17 cellular contexts compared by ENCODE assay signal in the genomic region with DNA sequence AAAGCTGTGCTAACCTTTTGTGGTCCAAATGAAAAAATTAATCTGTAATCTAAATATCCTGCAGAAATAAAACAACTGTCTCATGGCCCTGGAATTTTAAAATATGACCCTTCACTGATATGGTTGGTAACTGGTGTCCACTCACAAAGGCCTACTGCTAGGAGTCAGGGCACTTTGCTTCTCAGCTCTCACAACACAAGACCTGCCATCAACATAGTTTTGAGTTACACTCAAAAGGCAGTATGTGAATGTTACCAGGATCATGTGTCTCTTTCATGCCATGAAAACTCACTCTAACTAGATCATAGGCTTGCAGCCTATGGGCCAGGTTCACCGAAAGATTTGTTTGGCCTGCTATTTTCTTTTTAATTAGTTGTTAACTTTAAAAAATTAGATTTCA. TPM values are rescaled to one million over a fixed set of nuclear protein-coding genes. Genes with fewer than 3 reads are reported as not detected.
DNase-seq lines count a peak whose midpoint lies in the region; ATAC-seq and TF ChIP-seq lines count a peak whose summit lies in the region.
"Had no signal": no experiment of that assay in that cellular context is flagged by ENCODE, and none has a peak within 500 bp of the region (broad histone marks: within the 10 kb centered on the region; RNA-seq: fewer than 3 reads in every experiment).

No MANE protein-coding gene starts in this region.

- no peaks in the 10 kb centered on the region for H3K9me2 ChIP-seq in SK-N-SH

- CTCF ChIA-PET in SK-N-SH (lab: Yijun Ruan, JAX) = interaction anchor here (0.8 to 1.7 kb wide), 2 partner anchors 10 to 22 kb away, joined by 3 to 4 read pairs; a partner anchor contains a TSS
- CTCF ChIA-PET in RWPE1 (lab: Yijun Ruan, JAX) = no interaction called here

- TF ChIP-seq RAD21 in SK-N-SH (IDR thresholded peaks at IDR 0.05; ENCODE audit: low read length) = no peak

- no peak for DNase-seq in SK-N-SH
- DNase-seq in left ventricle myocardium superior = no peak
- DNase-seq in cardiac septum (ENCODE audit: low spot score) = no peak
- no peak for DNase-seq in psoas muscle
- DNase-seq in RWPE1 (ENCODE audit: low spot score) = no peak
- DNase-seq in D341Med (ENCODE audit: low spot score) = no peak
- DNase-seq: 8988T; CD4-positive, alpha-beta memory T cell; DMS 273 treated with DMSO at 0.1 percent for 48 hours; DMS53; DND-41; EL; H9 had no signal

- POLR2A ChIA-PET in SK-N-SH (lab: Yijun Ruan, JAX) (no interaction called here), RWPE1 (lab: Yijun Ruan, JAX; ENCODE audit: low non-redundant PET) (no interaction called here)

- no peak for TF ChIP-seq EP300 in SK-N-SH (IDR thresholded peaks at IDR 0.05; ENCODE audit: borderline replicate concordance in 1 of 2, low read depth in 1 of 2, low read length in 1 of 2)

- no peak for TF ChIP-seq CTCF in SK-N-SH (IDR thresholded peaks at IDR 0.05)
- no peak for TF ChIP-seq CTCF in psoas muscle (IDR thresholded peaks at IDR 0.05)
- TF ChIP-seq CTCF in RWPE1 (conservative IDR thresholded peaks at IDR 0.05; ENCODE audit: low read depth) = no peak

- 94% methylated on average over 1 of the region's 1 CpG for WGBS in SK-N-SH (ENCODE audit: low lambda C conversion rate)
- 26 to 76% (median 35%) methylated on average over 1 of the region's 1 CpG for WGBS in psoas muscle, 3 donors

- H3K27ac ChIP-seq in SK-N-SH (ENCODE audit: low read depth in 2 of 2, low read length in 1 of 2) (no peak overlapping the region), psoas muscle (peak overlapping the region; percentile 53), RWPE1 (no peak overlapping the region)
- H3K27ac ChIP-seq: BLaER1 had no signal

- H3K4me2 ChIP-seq in SK-N-SH = no peak overlapping the region
- H3K4me2 ChIP-seq: BLaER1 had no signal

- no peak overlapping the region for H3K9ac ChIP-seq in SK-N-SH
- H3K9ac ChIP-seq: BLaER1 had no signal

- no peak overlapping the region for H2AFZ ChIP-seq in SK-N-SH (ENCODE audit: low read depth)

- H3K4me1 ChIP-seq in SK-N-SH (ENCODE audit: control insufficient read depth in 1 of 2, insufficient read depth in 2 of 2, low read depth in 1 of 2, low read length in 1 of 2) (no peaks in the 10 kb centered on the region), psoas muscle (peaks cover 12% of the 10 kb centered on the region)
- H3K4me1 ChIP-seq: BLaER1 had no signal

- no peaks in the 10 kb centered on the region for H3K79me2 ChIP-seq in SK-N-SH (ENCODE audit: insufficient read depth)

- H3K36me3 ChIP-seq in SK-N-SH (replicated peaks in 1 of 2; ENCODE audit: control insufficient read depth in 1 of 2, insufficient read depth in 2 of 2, low read length in 1 of 2) = no peaks in the 10 kb centered on the region
- H3K36me3 ChIP-seq in psoas muscle (ENCODE audit: insufficient read depth in 1 of 2, low read depth in 1 of 2) = no peaks in the 10 kb centered on the region
- H3K36me3 ChIP-seq: BLaER1 had no signal

- intact Hi-C loops in left ventricle myocardium superior (cut with micrococcal nuclease) = no loop called here
- intact Hi-C loops in cardiac septum (cut with DNase I) = no loop called here
- intact Hi-C loops in psoas muscle (cut with DNase I) = no loop called here

- H3K4me3 ChIP-seq in SK-N-SH (ENCODE audit: low read depth in 2 of 2, low read length in 1 of 2) (no peak overlapping the region), psoas muscle (no peak overlapping the region)
- H3K4me3 ChIP-seq: BLaER1, GM12878 had no signal

- H3F3A ChIP-seq in SK-N-SH (replicated peaks; ENCODE audit: insufficient read depth) = no peaks in the 10 kb centered on the region

- no peaks in the 10 kb centered on the region for H4K20me1 ChIP-seq in SK-N-SH (ENCODE audit: insufficient read depth)
- H4K20me1 ChIP-seq: BLaER1 had no signal

- H3K27me3 ChIP-seq in SK-N-SH (ENCODE audit: insufficient read depth) (no peaks in the 10 kb centered on the region), psoas muscle (ENCODE audit: insufficient read depth in 3 of 3, low read length in 2 of 3) (no peaks in the 10 kb centered on the region)
- H3K27me3 ChIP-seq: BLaER1 had no signal

- H3K9me3 ChIP-seq in SK-N-SH = no peaks in the 10 kb centered on the region
- no peaks in the 10 kb centered on the region for H3K9me3 ChIP-seq in psoas muscle

- ATAC-seq in SK-N-SH treated with all-trans-retinoic acid at 6 μM for 48 hours (no peak), left ventricle myocardium superior (peak; percentile 46), psoas muscle (peak in 3 of 4 donors; percentile 42 to 81 (median 66))
- ATAC-seq: GM12878, HepG2 had no signal

TF ChIP-seq in SK-N-SH treated with all-trans-retinoic acid at 6 μM for 48 hours, 23 proteins besides CTCF, POLR2A, EP300 and RAD21:
- peak; percentile 24; the same call in 1 of the 2 replicates for TF ChIP-seq ISL1 (CRISPR knock-in tag; IDR thresholded peaks at IDR 0.05)
- TF ChIP-seq, protein P1, sequence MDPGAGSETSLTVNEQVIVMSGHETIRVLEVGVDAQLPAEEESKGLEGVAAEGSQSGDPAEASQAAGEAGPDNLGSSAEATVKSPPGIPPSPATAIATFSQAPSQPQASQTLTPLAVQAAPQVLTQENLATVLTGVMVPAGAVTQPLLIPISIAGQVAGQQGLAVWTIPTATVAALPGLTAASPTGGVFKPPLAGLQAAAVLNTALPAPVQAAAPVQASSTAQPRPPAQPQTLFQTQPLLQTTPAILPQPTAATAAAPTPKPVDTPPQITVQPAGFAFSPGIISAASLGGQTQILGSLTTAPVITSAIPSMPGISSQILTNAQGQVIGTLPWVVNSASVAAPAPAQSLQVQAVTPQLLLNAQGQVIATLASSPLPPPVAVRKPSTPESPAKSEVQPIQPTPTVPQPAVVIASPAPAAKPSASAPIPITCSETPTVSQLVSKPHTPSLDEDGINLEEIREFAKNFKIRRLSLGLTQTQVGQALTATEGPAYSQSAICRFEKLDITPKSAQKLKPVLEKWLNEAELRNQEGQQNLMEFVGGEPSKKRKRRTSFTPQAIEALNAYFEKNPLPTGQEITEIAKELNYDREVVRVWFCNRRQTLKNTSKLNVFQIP (CRISPR knock-in tag; IDR thresholded peaks at IDR 0.05; ENCODE audit: borderline replicate concordance, low read depth) = no peak

TF ChIP-seq in SK-N-SH, 30 proteins besides CTCF, POLR2A, EP300 and RAD21 (continues in another document):
- no peak for TF ChIP-seq SMC3 (IDR thresholded peaks at IDR 0.05; ENCODE audit: low read depth, low read length)
- no peak for TF ChIP-seq FOXJ3 (CRISPR knock-in tag; IDR thresholded peaks at IDR 0.05)
- no peak for TF ChIP-seq MEF2A (IDR thresholded peaks at IDR 0.05; ENCODE audit: borderline replicate concordance, low read depth)
- TF ChIP-seq RXRA (IDR thresholded peaks at IDR 0.05; ENCODE audit: borderline replicate concordance, low read depth) = no peak
- TF ChIP-seq RFX5 (IDR thresholded peaks at IDR 0.05; ENCODE audit: low read length) = no peak
- no peak for TF ChIP-seq ELF1 (IDR thresholded peaks at IDR 0.05)
- TF ChIP-seq MXI1 (IDR thresholded peaks at IDR 0.05; ENCODE audit: low read depth, low read length) = no peak
- TF ChIP-seq SIN3A (IDR thresholded peaks at IDR 0.05; ENCODE audit: borderline replicate concordance, low read depth, low read length) = no peak
- TF ChIP-seq GABPA (IDR thresholded peaks at IDR 0.05; ENCODE audit: low read depth) = no peak
- no peak for TF ChIP-seq GATA2 (CRISPR knock-in tag; IDR thresholded peaks at IDR 0.05)
- no peak for TF ChIP-seq FOSL2 (IDR thresholded peaks at IDR 0.05; ENCODE audit: borderline replicate concordance, low read depth)
- TF ChIP-seq FOXM1 (IDR thresholded peaks at IDR 0.05; ENCODE audit: low read depth) = no peak
- TF ChIP-seq, protein P2, sequence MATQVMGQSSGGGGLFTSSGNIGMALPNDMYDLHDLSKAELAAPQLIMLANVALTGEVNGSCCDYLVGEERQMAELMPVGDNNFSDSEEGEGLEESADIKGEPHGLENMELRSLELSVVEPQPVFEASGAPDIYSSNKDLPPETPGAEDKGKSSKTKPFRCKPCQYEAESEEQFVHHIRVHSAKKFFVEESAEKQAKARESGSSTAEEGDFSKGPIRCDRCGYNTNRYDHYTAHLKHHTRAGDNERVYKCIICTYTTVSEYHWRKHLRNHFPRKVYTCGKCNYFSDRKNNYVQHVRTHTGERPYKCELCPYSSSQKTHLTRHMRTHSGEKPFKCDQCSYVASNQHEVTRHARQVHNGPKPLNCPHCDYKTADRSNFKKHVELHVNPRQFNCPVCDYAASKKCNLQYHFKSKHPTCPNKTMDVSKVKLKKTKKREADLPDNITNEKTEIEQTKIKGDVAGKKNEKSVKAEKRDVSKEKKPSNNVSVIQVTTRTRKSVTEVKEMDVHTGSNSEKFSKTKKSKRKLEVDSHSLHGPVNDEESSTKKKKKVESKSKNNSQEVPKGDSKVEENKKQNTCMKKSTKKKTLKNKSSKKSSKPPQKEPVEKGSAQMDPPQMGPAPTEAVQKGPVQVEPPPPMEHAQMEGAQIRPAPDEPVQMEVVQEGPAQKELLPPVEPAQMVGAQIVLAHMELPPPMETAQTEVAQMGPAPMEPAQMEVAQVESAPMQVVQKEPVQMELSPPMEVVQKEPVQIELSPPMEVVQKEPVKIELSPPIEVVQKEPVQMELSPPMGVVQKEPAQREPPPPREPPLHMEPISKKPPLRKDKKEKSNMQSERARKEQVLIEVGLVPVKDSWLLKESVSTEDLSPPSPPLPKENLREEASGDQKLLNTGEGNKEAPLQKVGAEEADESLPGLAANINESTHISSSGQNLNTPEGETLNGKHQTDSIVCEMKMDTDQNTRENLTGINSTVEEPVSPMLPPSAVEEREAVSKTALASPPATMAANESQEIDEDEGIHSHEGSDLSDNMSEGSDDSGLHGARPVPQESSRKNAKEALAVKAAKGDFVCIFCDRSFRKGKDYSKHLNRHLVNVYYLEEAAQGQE (IDR thresholded peaks at IDR 0.05; ENCODE audit: low read depth, low read length) = no peak
- TF ChIP-seq, protein P3, sequence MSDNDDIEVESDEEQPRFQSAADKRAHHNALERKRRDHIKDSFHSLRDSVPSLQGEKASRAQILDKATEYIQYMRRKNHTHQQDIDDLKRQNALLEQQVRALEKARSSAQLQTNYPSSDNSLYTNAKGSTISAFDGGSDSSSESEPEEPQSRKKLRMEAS (IDR thresholded peaks at IDR 0.05; ENCODE audit: low read depth) = no peak

RNA-seq across cellular contexts. Expression of a gene that starts 10.0 kb away (rescaled TPM):
- polyA plus RNA-seq in SK-N-SH (2012; rRNA removed) (8.2 and 9.4 TPM in 2 replicates), psoas muscle (100 to 1,000 TPM in 1 of 3 donors, 10 to 100 TPM in 1, 1 to 10 TPM in 1; 4.9 to 117 (median 35.0) TPM)
- polyA plus RNA-seq in SK-N-SH (2012; cell fraction: cytosol; rRNA removed) = 13.5 and 14.8 TPM in 2 replicates
- 2.2 and 5.0 TPM in 2 replicates for polyA plus RNA-seq in SK-N-SH (2012; cell fraction: nucleus; rRNA removed)
- total RNA-seq in left ventricle myocardium superior (234 TPM), cardiac septum (79.2 TPM), psoas muscle (10 to 100 TPM; 15.4 to 37.4 (median 20.8) TPM)
